Comparison of ENCODE assay signal across 14 cellular contexts in genomic region chr17:81261096-81261495, GRCh38. TPM values are rescaled to one million over a fixed set of nuclear protein-coding genes. Genes with fewer than 3 reads are reported as not detected.
DNase-seq lines count a peak whose midpoint lies in the region; ATAC-seq and TF ChIP-seq lines count a peak whose summit lies in the region.
"Had no signal": no experiment of that assay in that cellular context is flagged by ENCODE, and none has a peak within 500 bp of the region (broad histone marks: within the 10 kb centered on the region; RNA-seq: fewer than 3 reads in every experiment).

No MANE protein-coding gene starts in this region.

- in situ Hi-C loops in GM23248 (cut with MboI): loop anchor here (10.0 kb wide), 1 partner anchor 214 kb away; no protein-coding TSS in a partner anchor

- no peak overlapping the region for H3K4me2 ChIP-seq in GM23248 (ENCODE audit: unreplicated experiment)
- H3K4me2 ChIP-seq: A549 had no signal

- H3K4me3 ChIP-seq in HEK293 (ENCODE audit: low read depth, low read length) (no peak overlapping the region), GM23248 (no peak overlapping the region)
- H3K4me3 ChIP-seq: A549 had no signal

- intact Hi-C loops in Right ventricle myocardium inferior (cut with DNase I) (no loop called here), left cardiac atrium (cut with DNase I) (no loop called here)

- H3K27me3 ChIP-seq in GM23248 (replicated peaks; ENCODE audit: insufficient read depth): no peaks in the 10 kb centered on the region

- no peaks in the 10 kb centered on the region for H4K20me1 ChIP-seq in GM23248 (ENCODE audit: insufficient read depth)

- no peak overlapping the region for H2AFZ ChIP-seq in GM23248

- H3K9me3 ChIP-seq in HEK293 (ENCODE audit: control insufficient read depth, insufficient read depth, low read depth, low read length): no peaks in the 10 kb centered on the region
- no peaks in the 10 kb centered on the region for H3K9me3 ChIP-seq in GM23248 (ENCODE audit: low read depth)
- H3K9me3 ChIP-seq: A549, Caco-2 had no signal

- no peaks in the 10 kb centered on the region for H3F3A ChIP-seq in GM23248 (ENCODE audit: insufficient read depth)

- POLR2A ChIA-PET in HEK293 (lab: Yijun Ruan, JAX): no interaction called here

- CTCF ChIA-PET in HEK293 (lab: Yijun Ruan, JAX): interaction anchor here (0.7 kb wide), 1 partner anchor 184 kb away, joined by 3 read pairs; no protein-coding TSS in a partner anchor

- no peaks in the 10 kb centered on the region for H3K79me2 ChIP-seq in GM23248 (ENCODE audit: insufficient read depth)

- H3K9ac ChIP-seq in GM23248: no peak overlapping the region

- no peaks in the 10 kb centered on the region for H3K4me1 ChIP-seq in HEK293 (ENCODE audit: control insufficient read depth, insufficient read depth, low read length)
- H3K4me1 ChIP-seq in GM23248 (ENCODE audit: insufficient read depth): no peaks in the 10 kb centered on the region
- H3K4me1 ChIP-seq: Caco-2 had no signal

- peaks cover 0 to 87% of the 10 kb centered on the region in 2 experiments; a peak in 2 of 3 replicates for H3K36me3 ChIP-seq in HEK293 (ENCODE audit: control insufficient read depth in 2 of 2, insufficient read depth in 1 of 2, low read length in 2 of 2)
- no peaks in the 10 kb centered on the region for H3K36me3 ChIP-seq in GM23248 (ENCODE audit: low read depth)

- no peak for ATAC-seq in Right ventricle myocardium inferior
- ATAC-seq in left cardiac atrium: no peak
- ATAC-seq in left lobe of liver: no peak
- ATAC-seq: A549 had no signal

- H3K27ac ChIP-seq in HEK293 (ENCODE audit: extremely low read depth, low read depth, low read length) (no peak overlapping the region), GM23248 (no peak overlapping the region)
- H3K27ac ChIP-seq: 22Rv1, A549, C4-2B had no signal

- WGBS in GM23248 (ENCODE audit: low coverage in 1 of 2, low lambda C conversion rate in 2 of 2, missing lambda C conversion rate in 2 of 2), 2 experiments: 93 to 95% methylated on average over 14 to 18 of the region's 18 CpGs

- DNase-seq in Right ventricle myocardium inferior (ENCODE audit: missing footprints) (peak; percentile 57), left cardiac atrium (no peak), left lobe of liver (ENCODE audit: low spot score) (no peak), GM23248 (no peak)
- DNase-seq: AML-193; Caco-2; Calu3; CD4-positive, alpha-beta T cell; DMS79 treated with DMSO at 0.1 percent for 48 hours; GF-D8 had no signal

- no peak for TF ChIP-seq CTCF in HEK293 (tag by site-specific recombination; IDR thresholded peaks at IDR 0.05)

- H3K9me2 ChIP-seq in GM23248 (ENCODE audit: insufficient read depth): no peaks in the 10 kb centered on the region

TF ChIP-seq in HEK293, 187 proteins besides CTCF, POLR2A, EP300 and RAD21:
- TF ChIP-seq EGR2 (tag by site-specific recombination; IDR thresholded peaks at IDR 0.05; ENCODE audit: low read depth): no peak
- TF ChIP-seq, protein P1, sequence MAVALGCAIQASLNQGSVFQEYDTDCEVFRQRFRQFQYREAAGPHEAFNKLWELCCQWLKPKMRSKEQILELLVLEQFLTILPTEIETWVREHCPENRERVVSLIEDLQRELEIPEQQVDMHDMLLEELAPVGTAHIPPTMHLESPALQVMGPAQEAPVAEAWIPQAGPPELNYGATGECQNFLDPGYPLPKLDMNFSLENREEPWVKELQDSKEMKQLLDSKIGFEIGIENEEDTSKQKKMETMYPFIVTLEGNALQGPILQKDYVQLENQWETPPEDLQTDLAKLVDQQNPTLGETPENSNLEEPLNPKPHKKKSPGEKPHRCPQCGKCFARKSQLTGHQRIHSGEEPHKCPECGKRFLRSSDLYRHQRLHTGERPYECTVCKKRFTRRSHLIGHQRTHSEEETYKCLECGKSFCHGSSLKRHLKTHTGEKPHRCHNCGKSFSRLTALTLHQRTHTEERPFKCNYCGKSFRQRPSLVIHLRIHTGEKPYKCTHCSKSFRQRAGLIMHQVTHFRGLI (tag by site-specific recombination; IDR thresholded peaks at IDR 0.05): peak; percentile 53; the same call in 1 of the 2 replicates

RNA-seq across cellular contexts. Expression of gene NDUFAF8, which starts 22.0 kb away (rescaled TPM):
- total RNA-seq in Right ventricle myocardium inferior (58.0 TPM), left cardiac atrium (10 to 100 TPM; 60.2 to 66.5 TPM), left lobe of liver (33.3 TPM)
- total RNA-seq in GM23248 (2014; rRNA removed; shearing (Covaris generic)): 17.2 and 53.1 TPM in 2 replicates
- 134 and 136 TPM in 2 replicates for polyA plus RNA-seq in GM23248 (2016; fragmentation: Nextera tagmentation; extraction: Ambion mirVana)

RNA-seq across cellular contexts. Expression of gene TEPSIN, which starts 22.2 kb away (rescaled TPM):
- total RNA-seq in Right ventricle myocardium inferior (11.1 TPM), left cardiac atrium (10 to 100 TPM; 12.7 to 14.0 TPM), left lobe of liver (33.9 TPM)
- 16.1 and 24.4 TPM in 2 replicates for total RNA-seq in GM23248 (2014; rRNA removed; shearing (Covaris generic))
- 2.2 and 2.7 TPM in 2 replicates for polyA plus RNA-seq in GM23248 (2016; fragmentation: Nextera tagmentation; extraction: Ambion mirVana)

RNA-seq across cellular contexts. Expression of gene SLC38A10, which starts 34.0 kb away (rescaled TPM):
- total RNA-seq in Right ventricle myocardium inferior (44.6 TPM), left cardiac atrium (10 to 100 TPM; 46.4 to 54.0 TPM), left lobe of liver (101 TPM)
- 133 and 137 TPM in 2 replicates for total RNA-seq in GM23248 (2014; rRNA removed; shearing (Covaris generic))
- polyA plus RNA-seq in GM23248 (2016; fragmentation: Nextera tagmentation; extraction: Ambion mirVana): 58.6 and 61.8 TPM in 2 replicates

RNA-seq across cellular contexts. Expression of gene CEP131, which starts 38.3 kb away (rescaled TPM):
- total RNA-seq in Right ventricle myocardium inferior (8.9 TPM), left cardiac atrium (1 to 10 TPM; 4.9 to 5.7 TPM), left lobe of liver (2.1 TPM)
- total RNA-seq in GM23248 (2014; rRNA removed; shearing (Covaris generic)): 8.0 and 14.2 TPM in 2 replicates
- polyA plus RNA-seq in GM23248 (2016; fragmentation: Nextera tagmentation; extraction: Ambion mirVana): 5.6 and 6.1 TPM in 2 replicates
